Comparison of ENCODE assay signal across 10 cellular contexts in genomic region chr18:48002933-48003365, GRCh38.
DNase-seq lines count a peak whose midpoint lies in the region; FAIRE-seq and TF ChIP-seq lines count a peak whose summit lies in the region.
"Had no signal": no experiment of that assay in that cellular context is flagged by ENCODE, and none has a peak within 500 bp of the region (broad histone marks: within the 10 kb centered on the region; RNA-seq: fewer than 3 reads in every experiment).

No MANE protein-coding gene starts in this region.

- H2BK5ac ChIP-seq in H1 (ENCODE audit: low read depth, low read length), result peak overlapping the region; percentile 52; the same call in 1 of the 2 replicates

- intact Hi-C loops in Calu3 (cut with micrococcal nuclease; ENCODE audit: unreplicated experiment), result loop anchor here (5.0 kb wide), 2 partner anchors 71 to 121 kb away; partner anchors contain the start of gene SMAD2

- WGBS in H1 (ENCODE audit: extremely low coverage in 1 of 2, insufficient coverage in 1 of 2, insufficient read length in 1 of 2, insufficient replicate concordance in 2 of 2, low coverage in 1 of 2, low lambda C conversion rate in 2 of 2, missing lambda C conversion rate in 1 of 2), 2 experiments, result 82% methylated on average over 5 of the region's 5 CpGs; no CpG with 5 or more reads in 1 of the 2 experiments

- TF ChIP-seq POLR2A in NB4 (IDR thresholded peaks at IDR 0.05; ENCODE audit: extremely low read depth, insufficient read length), result no peak
- TF ChIP-seq POLR2A in H1 (IDR thresholded peaks at IDR 0.05; ENCODE audit: control extremely low read depth in 1 of 2, low read depth in 2 of 2, low read length in 2 of 2), result no peak

- H3K27ac Mint-ChIP-seq in Calu3 (ENCODE audit: unreplicated experiment) (peak overlapping the region; percentile 82), neural progenitor cell (peak overlapping the region; percentile 89), mesothelial cell of epicardium (no peak overlapping the region)
- H3K27ac Mint-ChIP-seq: activated CD8-positive, alpha-beta T cell treated with anti-CD3 and anti-CD28 coated beads for 36 hours had no signal

- no peak for TF ChIP-seq EP300 in H1 (IDR thresholded peaks at IDR 0.05; ENCODE audit: borderline replicate concordance in 1 of 2, low read depth in 2 of 2, low read length in 2 of 2)

- no peaks in the 10 kb centered on the region for H3K79me2 ChIP-seq in H1 (ENCODE audit: control insufficient read depth in 1 of 2, insufficient read depth in 2 of 2, low read length in 2 of 2)
- no peaks in the 10 kb centered on the region for H3K79me2 ChIP-seq in neural progenitor cell (ENCODE audit: low read depth)

- DNase-seq in Calu3, result peak; percentile 80
- DNase-seq in NB4 (ENCODE audit: low read depth), result peak; percentile 67
- no peak for DNase-seq in H1 (ENCODE audit: low read depth in 1 of 2, low spot score in 2 of 2)
- no peak for DNase-seq in neural progenitor cell (ENCODE audit: low spot score)
- DNase-seq in globus pallidus (ENCODE audit: low spot score), result no peak
- DNase-seq in stimulated activated CD4-positive, alpha-beta T cell treated with anti-CD3 and anti-CD28 coated beads, Interleukin-2, amount 100 ng/mL, for 48 hours, result no peak
- no peak for DNase-seq in mesothelial cell of epicardium (ENCODE audit: low spot score in 2 of 2, unreplicated experiment in 2 of 2)
- no peak for DNase-seq in NCI-H187 (lab: John Stamatoyannopoulos, UW)
- DNase-seq: HCEC 1CT had no signal

- TF ChIP-seq CTCF in Calu3 (IDR thresholded peaks at IDR 0.05; ENCODE audit: unreplicated experiment), result no peak
- TF ChIP-seq CTCF in NB4 (IDR thresholded peaks at IDR 0.05; ENCODE audit: low read depth, low read length), result no peak
- no peak for TF ChIP-seq CTCF in H1 (IDR thresholded peaks at IDR 0.05; ENCODE audit: control extremely low read depth in 1 of 3, insufficient read depth in 1 of 3, low read depth in 1 of 3, low read length in 3 of 3)
- no peak for TF ChIP-seq CTCF in neural progenitor cell (IDR thresholded peaks at IDR 0.05)
- TF ChIP-seq CTCF in mesothelial cell of epicardium (IDR thresholded peaks at IDR 0.05; ENCODE audit: unreplicated experiment), result no peak

- no TSS peak for BruUV-seq in Calu3 (replicated peaks; lab: Mats Ljungman, UMichigan)

- no peak overlapping the region for H3K4ac ChIP-seq in H1 (replicated peaks; ENCODE audit: insufficient read length, low read depth, low read length)

- no peak overlapping the region for H2BK12ac ChIP-seq in H1 (ENCODE audit: low read depth, low read length)

- 0 out of 2 replicates have a peak overlapping the region, but pooled peaks have one; percentile 81 for H2BK15ac ChIP-seq in H1 (ENCODE audit: low read length)

- H3K79me1 ChIP-seq in H1 (ENCODE audit: low read depth, low read length), result no peaks in the 10 kb centered on the region; the same call in 1 of the 2 replicates

- H3K9me3 Mint-ChIP-seq in Calu3 (ENCODE audit: low read depth, unreplicated experiment) (no peaks in the 10 kb centered on the region), neural progenitor cell (peaks cover 6% of the 10 kb centered on the region), mesothelial cell of epicardium (no peaks in the 10 kb centered on the region)
- H3K9me3 Mint-ChIP-seq: activated CD8-positive, alpha-beta T cell treated with anti-CD3 and anti-CD28 coated beads for 36 hours had no signal

- H4K20me1 ChIP-seq in H1 (replicated peaks in 1 of 2; ENCODE audit: control insufficient read depth in 1 of 2, insufficient read depth in 2 of 2, low read length in 2 of 2), result no peaks in the 10 kb centered on the region
- H4K20me1 ChIP-seq in neural progenitor cell (ENCODE audit: low read depth), result no peaks in the 10 kb centered on the region

- H2AK5ac ChIP-seq in H1 (ENCODE audit: low read depth, low read length), result no peak overlapping the region

- H3K4me1 ChIP-seq in H1 (replicated peaks in 1 of 4; ENCODE audit: control insufficient read depth in 3 of 4, insufficient read depth in 4 of 4, low read length in 3 of 4) (peaks cover 0 to 11% (median 5%) of the 10 kb centered on the region in 4 experiments; a peak in 5 of 7 replicates), neural progenitor cell (peaks cover 16% of the 10 kb centered on the region)

- H3K56ac ChIP-seq in H1 (replicated peaks; ENCODE audit: insufficient read length, low read depth, low read length), result no peak overlapping the region

- H3K14ac ChIP-seq in H1 (ENCODE audit: insufficient read length), result no peak overlapping the region

- no peaks in the 10 kb centered on the region for H3K27me3 Mint-ChIP-seq in Calu3 (ENCODE audit: unreplicated experiment)
- peaks cover 17% of the 10 kb centered on the region for H3K27me3 Mint-ChIP-seq in neural progenitor cell (ENCODE audit: insufficient read depth, low read depth)
- H3K27me3 Mint-ChIP-seq in mesothelial cell of epicardium (ENCODE audit: low read depth), result no peaks in the 10 kb centered on the region

- H3K9me3 ChIP-seq in H1 (ENCODE audit: insufficient read depth in 2 of 2, low read depth in 1 of 2, low read length in 1 of 2) (no peaks in the 10 kb centered on the region), neural progenitor cell (ENCODE audit: low read depth) (no peaks in the 10 kb centered on the region)

- no peak overlapping the region for H3K4me2 ChIP-seq in H1 (ENCODE audit: insufficient read depth in 1 of 2, low read depth in 2 of 2, low read length in 2 of 2)
- H3K4me2 ChIP-seq in neural progenitor cell, result no peak overlapping the region

- peak overlapping the region; percentile 18; the same call in 1 of the 2 replicates for H4K8ac ChIP-seq in H1 (ENCODE audit: extremely low read depth, insufficient read depth, low read length)

- peak overlapping the region; percentile 32 for H3K18ac ChIP-seq in H1 (ENCODE audit: extremely low read depth, low read length)

- H3K36me3 Mint-ChIP-seq in Calu3 (ENCODE audit: insufficient read depth, unreplicated experiment) (peaks cover 13% of the 10 kb centered on the region), neural progenitor cell (no peaks in the 10 kb centered on the region), mesothelial cell of epicardium (no peaks in the 10 kb centered on the region)

- peaks cover 23% of the 10 kb centered on the region for H3K4me1 Mint-ChIP-seq in Calu3 (ENCODE audit: low read depth, unreplicated experiment)
- peaks cover 17% of the 10 kb centered on the region for H3K4me1 Mint-ChIP-seq in neural progenitor cell
- H3K4me1 Mint-ChIP-seq in mesothelial cell of epicardium, result peaks cover 3% of the 10 kb centered on the region

- H3K23ac ChIP-seq in H1 (ENCODE audit: insufficient read length), result no peak overlapping the region

- H3K4me3 Mint-ChIP-seq in Calu3 (ENCODE audit: low read depth, unreplicated experiment), result peak overlapping the region; percentile 32
- no peak overlapping the region for H3K4me3 Mint-ChIP-seq in neural progenitor cell
- no peak overlapping the region for H3K4me3 Mint-ChIP-seq in mesothelial cell of epicardium
- H3K4me3 Mint-ChIP-seq: activated CD8-positive, alpha-beta T cell treated with anti-CD3 and anti-CD28 coated beads for 36 hours had no signal

- no peak overlapping the region for H2BK120ac ChIP-seq in H1 (replicated peaks; ENCODE audit: low read depth, low read length)

- H4K91ac ChIP-seq in H1 (replicated peaks; ENCODE audit: insufficient read length, low read length), result no peak overlapping the region

- no peak overlapping the region for H4K5ac ChIP-seq in H1 (ENCODE audit: insufficient read length, low read depth, low read length)

- no peak overlapping the region for H3K27ac ChIP-seq in H1 (ENCODE audit: low read depth, low read length)
- no peak overlapping the region for H3K27ac ChIP-seq in neural progenitor cell

- H2AFZ ChIP-seq in H1 (ENCODE audit: low read length) (no peak overlapping the region), neural progenitor cell (replicated peaks) (no peak overlapping the region)

- H3F3A ChIP-seq in neural progenitor cell (ENCODE audit: low read depth), result peaks cover 29% of the 10 kb centered on the region

- no peak overlapping the region for H2BK20ac ChIP-seq in H1 (ENCODE audit: low read length)

- CTCF ChIA-PET in Calu3 (lab: Charles Lee) (interaction anchor here (2.0 kb wide), 1 partner anchor 230 kb away, joined by 8 read pairs; no protein-coding TSS in a partner anchor), H1 (lab: Charles Lee; ENCODE audit: partially characterized antibody) (interaction anchor here (0.6 to 2.3 kb wide), 7 partner anchors 8 to 104 kb away, joined by 3 to 10 read pairs (median 5); no protein-coding TSS in a partner anchor)

- H3K23me2 ChIP-seq in H1 (ENCODE audit: low read depth, low read length), result peaks cover 1% of the 10 kb centered on the region

- H3K9ac ChIP-seq in H1 (replicated peaks in 1 of 4; ENCODE audit: extremely low read depth in 1 of 4, low read depth in 3 of 4, low read length in 3 of 4) (no peak overlapping the region), neural progenitor cell (no peak overlapping the region)

- POLR2A ChIA-PET in H1 (lab: Charles Lee; ENCODE audit: partially characterized antibody), result interaction anchor here (1.0 to 1.6 kb wide), 3 partner anchors 17 to 228 kb away, joined by 3 to 4 read pairs (median 3); no protein-coding TSS in a partner anchor

- no peak for TF ChIP-seq RAD21 in H1 (IDR thresholded peaks at IDR 0.05 in 1 of 2, conservative IDR thresholded peaks at IDR 0.05 in 1 of 2; ENCODE audit: low read depth in 2 of 2, low read length in 2 of 2)

- H3K27me3 ChIP-seq in H1 (replicated peaks in 1 of 4; ENCODE audit: control insufficient read depth in 3 of 4, extremely low read depth in 1 of 4, insufficient read depth in 3 of 4, low read length in 3 of 4) (peaks cover 0 to 13% (median 9%) of the 10 kb centered on the region in 4 experiments; a peak in 5 of 7 replicates), neural progenitor cell (no peaks in the 10 kb centered on the region)

- no peak for FAIRE-seq in H1 (lab: Jason Lieb, UNC)

- H3K4me3 ChIP-seq in NB4 (ENCODE audit: low read depth, low read length) (no peak overlapping the region), H1 (ENCODE audit: extremely low read depth in 1 of 4, insufficient read depth in 2 of 4, low read depth in 3 of 4, low read length in 4 of 4) (no peak overlapping the region), neural progenitor cell (no peak overlapping the region)

- H3K36me3 ChIP-seq in H1 (ENCODE audit: control insufficient read depth in 2 of 4, insufficient read depth in 4 of 4, low read length in 3 of 4), result no peaks in the 10 kb centered on the region
- H3K36me3 ChIP-seq in neural progenitor cell, result no peaks in the 10 kb centered on the region

TF ChIP-seq in H1, 55 proteins besides CTCF, POLR2A, EP300 and RAD21:
- no peak for TF ChIP-seq BACH1 (IDR thresholded peaks at IDR 0.05; ENCODE audit: low read length)
- TF ChIP-seq GTF2F1 (IDR thresholded peaks at IDR 0.05; ENCODE audit: borderline replicate concordance, low read depth, low read length), result no peak
- no peak for TF ChIP-seq POLR2AphosphoS5 (IDR thresholded peaks at IDR 0.05; ENCODE audit: low read depth, low read length)
- no peak for TF ChIP-seq ZNF274 (IDR thresholded peaks at IDR 0.05; ENCODE audit: borderline replicate concordance, extremely low read depth, low read length)
TF ChIP-seq in H1: peak in this region for 0.

Comparison
In these comparisons a context has a peak if more than half of its experiments do, and no peak if none do; other contexts are left out.
1. DNase-seq: peak in Calu3 (single experiment) and NB4 (single experiment); none in H1 (0 of 2), neural progenitor cell (single experiment), globus pallidus (single experiment), stimulated activated CD4-positive, alpha-beta T cell treated with anti-CD3 and anti-CD28 coated beads, Interleukin-2, amount 100 ng/mL, for 48 hours (0 of 2), mesothelial cell of epicardium (0 of 2) and NCI-H187 (0 of 2).